25 cellular contexts compared by ENCODE assay signal in the genomic region with DNA sequence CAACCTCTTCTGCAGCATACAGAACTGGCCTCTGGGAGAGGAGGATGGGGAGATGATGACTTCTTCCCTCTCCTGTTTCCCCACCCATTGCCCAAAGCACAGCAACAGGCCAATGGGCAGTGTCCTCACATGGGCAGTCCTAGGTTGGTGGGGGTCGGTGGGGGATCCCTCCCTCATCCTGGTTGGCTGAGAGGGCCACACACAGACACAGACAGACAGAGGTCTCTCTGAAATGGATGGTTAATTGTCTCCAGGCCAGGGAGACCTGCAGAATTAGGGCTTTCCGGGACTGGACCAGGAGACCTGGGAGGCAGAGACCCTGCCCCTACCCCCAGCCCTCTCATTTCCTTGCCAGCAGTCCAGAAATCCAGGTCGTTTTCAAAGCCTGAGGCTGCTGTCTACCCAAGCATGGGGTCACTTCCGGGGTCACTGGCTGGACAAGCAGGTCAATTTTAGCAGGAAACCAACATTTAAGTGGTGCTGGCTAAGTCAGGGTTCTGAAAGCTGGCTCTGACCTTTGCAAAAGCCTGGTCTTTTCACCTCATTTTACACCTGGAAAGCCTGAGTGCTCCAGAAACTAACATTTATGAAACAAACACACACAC. TPM values are rescaled to one million over a fixed set of nuclear protein-coding genes. Genes with fewer than 3 reads are reported as not detected.
"Had no signal": no experiment of that assay in that cellular context is flagged by ENCODE, and none has a peak within 500 bp of the region (broad histone marks: within the 10 kb centered on the region; RNA-seq: fewer than 3 reads in every experiment).

No MANE protein-coding gene starts in this region.

- ATAC-seq: activated CD8-positive, alpha-beta memory T cell treated with anti-CD3 and anti-CD28 coated beads, Interleukin-2, amount 10 ng/mL, durations not matched to agents 7 days and 5 days; body of pancreas; T-helper 17 cell; WTC11 had no signal

- H3K27me3 ChIP-seq: Peyer's patch, SJSA1 had no signal

- H3K9me3 ChIP-seq: body of pancreas, Peyer's patch, SJSA1 had no signal

- H3K27ac ChIP-seq: body of pancreas, Peyer's patch, RWPE1, SJSA1 had no signal

- H3K4me1 ChIP-seq: SJSA1 had no signal

- H3K36me3 ChIP-seq: Peyer's patch, SJSA1 had no signal

- DNase-seq: activated CD4-positive, alpha-beta T cell treated with anti-CD3 and anti-CD28 coated beads for 1 hour; activated CD4-positive, alpha-beta T cell treated with anti-CD3 and anti-CD28 coated beads, Interleukin-2, amount 10 ng/mL, durations not matched to agents 24 days and 14 days; activated CD4-positive, alpha-beta T cell treated with anti-CD3 and anti-CD28 coated beads, Interleukin-2, amount 50 U/mL, for 48 hours; activated CD8-positive, alpha-beta memory T cell treated with anti-CD3 and anti-CD28 coated beads, Interleukin-2, amount 10 ng/mL, durations not matched to agents 7 days and 5 days; activated effector memory CD4-positive, alpha-beta T cell treated with Interleukin-2 at 50 U/mL for 16 hours; activated naive CD4-positive, alpha-beta T cell; activated T-cell treated with anti-CD3 and anti-CD28 coated beads, Interleukin-2, amount 50 U/mL, for 24 hours; aorta; body of pancreas; central memory CD4-positive, alpha-beta T cell; MV-4-11; NCI-H1105; NCI-H1436; NCI-H187; NCI-H2081; NCI-H510A treated with DMSO at 0.1 percent for 48 hours; NCI-H69; Peyer's patch; Right ventricle myocardium superior; T-helper 17 cell; T-helper 9 cell had no signal

- H3K4me3 ChIP-seq: body of pancreas, Peyer's patch, SJSA1 had no signal

RNA-seq across cellular contexts. Expression of a gene that starts 48.6 kb away (rescaled TPM):
- total RNA-seq: activated CD4-positive, alpha-beta T cell treated with anti-CD3 and anti-CD28 coated beads, Interleukin-2, amount 10 ng/mL, durations not matched to agents 24 days and 14 days; activated CD8-positive, alpha-beta memory T cell treated with anti-CD3 and anti-CD28 coated beads, Interleukin-2, amount 10 ng/mL, durations not matched to agents 7 days and 5 days; activated T-helper 1 cell treated with anti-CD3 and anti-CD28 coated beads, Interleukin-12 subunit alpha, Interleukin-12 subunit beta, Interleukin-2, Interleukin-4 antibody, amounts not matched to agents 30 ng/mL and 10 ng/mL and 1 ng/mL, durations not matched to agents 14 hours and 24 hours and 36 hours had no signal
